Comparison of ENCODE assay signal across 8 cellular contexts in genomic region chr14:23567186-23568020, GRCh38.
DNase-seq lines count a peak whose midpoint lies in the region; ATAC-seq and TF ChIP-seq lines count a peak whose summit lies in the region.

Gene AP1G2, minus strand, starts transcription at chr14:23567791. Its CDS starts 477 bp downstream, at chr14:23567314.

- TF ChIP-seq POLR2A in GM18951 (IDR thresholded peaks at IDR 0.05; ENCODE audit: extremely low read depth, insufficient read depth, insufficient read length) = peak; percentile 93

- peak; percentile 85 for ATAC-seq in HG03175 (IDR thresholded peaks at IDR 0.05; ENCODE audit: unreplicated experiment)

- DNase-seq in AG08395 (ENCODE audit: low spot score) (peak; percentile 50), NCI-H446 treated with DMSO at 0.1 percent for 48 hours (lab: John Stamatoyannopoulos, UW) (peak; percentile 29), cerebellar cortex (ENCODE audit: low spot score) (peak; percentile 79), kidney glomerular epithelial cell (lab: John Stamatoyannopoulos, UW) (peak; percentile 85)
- DNase-seq in activated CD4-positive, CD25-positive, alpha-beta regulatory T cell treated with anti-CD3 and anti-CD28 coated beads, Interleukin-2, amount 50 U/mL, for 72 hours = peak; percentile 89
- DNase-seq in stimulated activated CD4-positive, alpha-beta T cell treated with anti-CD3 and anti-CD28 coated beads, Interleukin-1b, Interleukin-23, amount 100 ng/mL, for 48 hours = peak; percentile 91

- in situ Hi-C loops in GM18951 (cut with MboI; ENCODE audit: low sequenced_read_pairs, unreplicated experiment) = no loop called here

Comparison
In these comparisons a context has a peak if more than half of its experiments do, and no peak if none do; other contexts are left out.
1. Peak in every context shown above with its lines: DNase-seq and ATAC-seq.
2. DNase-seq: peak in every context shown above with its lines; median percentile 91 in stimulated activated CD4-positive, alpha-beta T cell treated with anti-CD3 and anti-CD28 coated beads, Interleukin-1b, Interleukin-23, amount 100 ng/mL, for 48 hours; 89 in activated CD4-positive, CD25-positive, alpha-beta regulatory T cell treated with anti-CD3 and anti-CD28 coated beads, Interleukin-2, amount 50 U/mL, for 72 hours; 85 in kidney glomerular epithelial cell; 79 in cerebellar cortex; 50 in AG08395; 29 in NCI-H446 treated with DMSO at 0.1 percent for 48 hours.